ENCODE assay signal across 1 cellular context in genomic region chr1:204400893-204401510, GRCh38.
A peak's percentile ranks its signal among the peaks of the same experiment; 100 is the strongest.
TF ChIP-seq lines count a peak whose summit lies in the region.

No MANE protein-coding gene starts in this region.

TF ChIP-seq in K562, 482 proteins besides CTCF, POLR2A, EP300 and RAD21 (continued from another document):
- peak; percentile 83 for TF ChIP-seq NBN (IDR thresholded peaks at IDR 0.05; ENCODE audit: low read depth)
- peak in 1 of 2 experiments; percentile 88; a peak in 2 of 4 replicates for TF ChIP-seq TBL1XR1 (IDR thresholded peaks at IDR 0.05; ENCODE audit: low read length in 2 of 2)
- TF ChIP-seq MTA2 (IDR thresholded peaks at IDR 0.05; ENCODE audit: low read depth) = peak; percentile 47; the same call in 1 of the 2 replicates
- no peak for TF ChIP-seq HNRNPUL1 (IDR thresholded peaks at IDR 0.05; ENCODE audit: low read length)
- no peak for TF ChIP-seq ZNF224 (CRISPR knock-in tag; IDR thresholded peaks at IDR 0.05)
- peak in 1 of 2 experiments; percentile 52; a peak in 1 of 4 replicates for TF ChIP-seq MNT (conservative IDR thresholded peaks at IDR 0.05)
- peak; percentile 74 for TF ChIP-seq MYC (IDR thresholded peaks at IDR 0.05; ENCODE audit: low read depth, low read length)
- 0 out of 2 replicates have a peak, but pooled peaks have one; percentile 32 for TF ChIP-seq MYC (CRISPR knock-in tag; IDR thresholded peaks at IDR 0.05; ENCODE audit: borderline replicate concordance, low read depth)
- TF ChIP-seq TEAD1 (CRISPR knock-in tag; IDR thresholded peaks at IDR 0.05) = peak in 1 of 2 experiments; percentile 4; a peak in 1 of 4 replicates
- TF ChIP-seq ZNF324 (CRISPR knock-in tag; IDR thresholded peaks at IDR 0.05) = no peak
- TF ChIP-seq BCL6 (CRISPR knock-in tag; IDR thresholded peaks at IDR 0.05) = no peak
- TF ChIP-seq SFPQ (IDR thresholded peaks at IDR 0.05; ENCODE audit: low read depth, low read length) = no peak
- TF ChIP-seq C11orf30 (IDR thresholded peaks at IDR 0.05; ENCODE audit: low read depth) = peak; percentile 79; the same call in 1 of the 2 replicates
- no peak for TF ChIP-seq MYBL2 (IDR thresholded peaks at IDR 0.05; ENCODE audit: low read depth)
- TF ChIP-seq MYBL2 (CRISPR knock-in tag; IDR thresholded peaks at IDR 0.05; ENCODE audit: borderline replicate concordance) = no peak
- no peak for TF ChIP-seq NR2C1 (IDR thresholded peaks at IDR 0.05)
- TF ChIP-seq NR2C1 (tag; IDR thresholded peaks at IDR 0.05) = peak; percentile 43; the same call in 1 of the 2 replicates
- no peak for TF ChIP-seq HIVEP1 (CRISPR knock-in tag; IDR thresholded peaks at IDR 0.05)
